Comparison of ENCODE assay signal across 8 cellular contexts in genomic region chr1:48775817-48776399, GRCh38. TPM values are rescaled to one million over a fixed set of nuclear protein-coding genes. Genes with fewer than 3 reads are reported as not detected.
A peak's percentile ranks its signal among the peaks of the same experiment; 100 is the strongest.
DNase-seq lines count a peak whose midpoint lies in the region; ATAC-seq and TF ChIP-seq lines count a peak whose summit lies in the region.

No MANE protein-coding gene starts in this region.

- H4K8ac ChIP-seq in mesendoderm (ENCODE audit: low read depth, low read length) = no peak overlapping the region

- H3K4me1 ChIP-seq in mesendoderm (ENCODE audit: control insufficient read depth, low read depth, low read length) = peaks cover 3% of the 10 kb centered on the region

- H3K9me3 Mint-ChIP-seq in activated naive CD4-positive, alpha-beta T cell treated with anti-CD3 and anti-CD28 coated beads for 36 hours = no peaks in the 10 kb centered on the region
- H3K9me3 Mint-ChIP-seq in type B pancreatic cell = no peaks in the 10 kb centered on the region

- no peak overlapping the region for H3K4ac ChIP-seq in mesendoderm (ENCODE audit: low read depth, low read length)

- CTCF ChIA-PET in activated naive CD4-positive, alpha-beta T cell treated with anti-CD3 and anti-CD28 coated beads for 36 hours (lab: Charles Lee) = interaction anchor here (1.6 kb wide), 1 partner anchor 42 kb away, joined by 5 read pairs; no protein-coding TSS in a partner anchor

- TF ChIP-seq CTCF in astrocyte of the cerebellum (IDR thresholded peaks at IDR 0.05; ENCODE audit: low read depth, low read length, missing control alignments) = no peak
- no peak for TF ChIP-seq CTCF in type B pancreatic cell (conservative IDR thresholded peaks at IDR 0.05)

- no peak overlapping the region for H3K27ac ChIP-seq in mesendoderm (ENCODE audit: low read depth, low read length)

- H3K9ac ChIP-seq in mesendoderm (ENCODE audit: low read length) = peak overlapping the region; percentile 6

- intact Hi-C loops in activated naive CD4-positive, alpha-beta T cell treated with anti-CD3 and anti-CD28 coated beads for 36 hours (cut with micrococcal nuclease) = loop anchor here (2.0 to 10.0 kb wide), 2 partner anchors 15 to 301 kb away; partner anchors contain the start of gene SPATA6

- no peaks in the 10 kb centered on the region for H3K79me1 ChIP-seq in mesendoderm (ENCODE audit: low read length)

- H3K36me3 Mint-ChIP-seq in activated naive CD4-positive, alpha-beta T cell treated with anti-CD3 and anti-CD28 coated beads for 36 hours (ENCODE audit: low read depth) = peaks cover 6% of the 10 kb centered on the region
- H3K36me3 Mint-ChIP-seq in type B pancreatic cell = peaks cover 6% of the 10 kb centered on the region

- no peak overlapping the region for H3K23ac ChIP-seq in mesendoderm (ENCODE audit: low read length)

- in situ Hi-C loops in astrocyte of the cerebellum (cut with HindIII; ENCODE audit: low sequenced_read_pairs) = no loop called here

- H3K4me1 Mint-ChIP-seq in activated naive CD4-positive, alpha-beta T cell treated with anti-CD3 and anti-CD28 coated beads for 36 hours (ENCODE audit: low read depth) = peaks cover 42% of the 10 kb centered on the region
- peaks cover 16% of the 10 kb centered on the region for H3K4me1 Mint-ChIP-seq in type B pancreatic cell (ENCODE audit: unreplicated experiment)

- H2BK5ac ChIP-seq in mesendoderm (ENCODE audit: low read length) = no peak overlapping the region

- H4K5ac ChIP-seq in mesendoderm (ENCODE audit: low read length) = no peak overlapping the region

- no peak overlapping the region for H2BK120ac ChIP-seq in mesendoderm (ENCODE audit: low read depth, low read length)

- no peaks in the 10 kb centered on the region for H3K79me2 ChIP-seq in mesendoderm (ENCODE audit: control insufficient read depth, insufficient read depth, low read length)

- no peak for DNase-seq in activated naive CD4-positive, alpha-beta T cell treated with anti-CD3 and anti-CD28 coated beads for 36 hours
- DNase-seq in activated naive CD4-positive, alpha-beta T cell (lab: John Stamatoyannopoulos, UW) = no peak
- DNase-seq in astrocyte of the cerebellum (ENCODE audit: low read depth) (no peak), mesendoderm (peak; percentile 10), type B pancreatic cell (ENCODE audit: extremely low spot score, unreplicated experiment) (no peak), SKM-1 (lab: John Stamatoyannopoulos, UW; ENCODE audit: unreplicated experiment) (no peak)

- H3K27me3 ChIP-seq in mesendoderm (ENCODE audit: insufficient read depth, low read length, poor library complexity) = no peaks in the 10 kb centered on the region

- WGBS in mesendoderm (ENCODE audit: extremely low coverage, insufficient coverage, low lambda C conversion rate) = no CpG with 5 or more reads among the region's 8 CpGs

- H3K4me3 Mint-ChIP-seq in activated naive CD4-positive, alpha-beta T cell treated with anti-CD3 and anti-CD28 coated beads for 36 hours = peak overlapping the region; percentile 86
- peak overlapping the region; percentile 93 for H3K4me3 Mint-ChIP-seq in type B pancreatic cell

- H3K36me3 ChIP-seq in mesendoderm (ENCODE audit: control insufficient read depth, insufficient read depth, low read length) = no peaks in the 10 kb centered on the region

- H2AK5ac ChIP-seq in mesendoderm (ENCODE audit: low read length) = no peak overlapping the region

- H2BK15ac ChIP-seq in mesendoderm (replicated peaks; ENCODE audit: low read depth) = no peak overlapping the region

- H3K18ac ChIP-seq in mesendoderm (ENCODE audit: low read length) = peak overlapping the region; percentile 96

- H3K4me3 ChIP-seq in astrocyte of the cerebellum (ENCODE audit: low read depth, low read length) (peak overlapping the region; percentile 75), mesendoderm (ENCODE audit: low read length) (peak overlapping the region; percentile 34)

- no peaks in the 10 kb centered on the region for H3K27me3 Mint-ChIP-seq in activated naive CD4-positive, alpha-beta T cell treated with anti-CD3 and anti-CD28 coated beads for 36 hours (ENCODE audit: low read depth)
- peaks cover 19% of the 10 kb centered on the region for H3K27me3 Mint-ChIP-seq in type B pancreatic cell

- H3K27ac Mint-ChIP-seq in activated naive CD4-positive, alpha-beta T cell treated with anti-CD3 and anti-CD28 coated beads for 36 hours = peak overlapping the region; percentile 52
- peak overlapping the region; percentile 44 for H3K27ac Mint-ChIP-seq in type B pancreatic cell

- ATAC-seq in GM21526 (IDR thresholded peaks at IDR 0.05; ENCODE audit: low FRiP score, unreplicated experiment) = no peak
- no peak for ATAC-seq in GM21360 (IDR thresholded peaks at IDR 0.05; ENCODE audit: unreplicated experiment)

- peak overlapping the region; percentile 50 for H3K4me2 ChIP-seq in mesendoderm (ENCODE audit: low read length)

- peak overlapping the region; percentile 56 for H3K56ac ChIP-seq in mesendoderm (ENCODE audit: low read length)

RNA-seq across cellular contexts. Expression of gene BEND5, which starts 0.8 kb away (rescaled TPM):
- total RNA-seq in activated naive CD4-positive, alpha-beta T cell treated with anti-CD3 and anti-CD28 coated beads for 36 hours = 1 to 10 TPM; 1.0 to 1.8 TPM
- 7.6 TPM for polyA plus RNA-seq in mesendoderm (2013, experiment 1 of 2)
- polyA plus RNA-seq in mesendoderm (2013, experiment 2 of 2) = 9.2 TPM
- total RNA-seq in type B pancreatic cell (ENCODE audit: low replicate concordance) = 4.4 and 10.6 TPM in 2 replicates
